ENCODE assay signal across 1 cellular context in the genomic region with DNA sequence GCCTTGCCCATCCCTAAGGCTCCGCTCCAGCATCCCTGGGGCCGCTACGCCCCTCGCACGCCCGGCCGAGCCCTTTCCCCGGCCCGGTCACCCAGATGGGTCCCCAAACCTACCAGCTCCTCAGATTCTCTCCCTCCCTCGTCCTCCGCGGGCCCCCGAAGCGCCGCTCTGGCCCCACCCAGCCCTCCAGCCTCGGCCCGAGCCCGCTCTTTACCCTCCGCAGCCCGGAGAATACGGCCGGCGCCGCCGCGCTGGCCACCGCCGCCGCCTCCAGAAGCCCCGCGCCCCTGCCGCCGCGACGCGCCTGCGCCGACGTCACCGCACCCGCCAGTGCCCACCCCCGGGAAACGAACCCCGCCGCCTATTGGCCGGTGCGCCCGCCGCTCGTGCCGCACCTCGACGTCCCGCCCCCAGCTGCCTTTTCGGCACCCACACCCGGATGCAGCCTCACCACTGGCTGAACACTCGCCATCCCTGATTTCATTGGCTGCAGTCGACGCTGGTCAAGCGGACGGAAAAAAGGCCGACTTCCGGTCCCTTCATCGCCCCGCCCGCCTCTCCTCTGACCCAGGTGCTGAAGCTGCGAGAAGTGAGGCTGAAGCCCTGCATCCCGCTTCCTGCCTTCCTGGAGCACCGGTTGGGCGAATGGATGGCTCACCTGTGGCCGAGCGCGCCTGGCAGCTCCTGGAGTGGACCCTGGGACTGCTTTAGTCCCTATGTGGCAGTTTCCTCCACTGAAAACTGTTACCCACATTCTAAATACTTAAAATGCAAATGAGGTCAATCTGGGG.
A peak's percentile ranks its signal among the peaks of the same experiment; 100 is the strongest.
TF ChIP-seq lines count a peak whose summit lies in the region.

A gene (minus strand): TSS at position 292 of the 791 bp plus-strand sequence. CDS start 1,364 bp downstream, outside the sequence.

TF ChIP-seq in WTC11, 78 proteins besides CTCF, POLR2A, EP300 and RAD21 (continued from another document):
- TF ChIP-seq, protein P1, sequence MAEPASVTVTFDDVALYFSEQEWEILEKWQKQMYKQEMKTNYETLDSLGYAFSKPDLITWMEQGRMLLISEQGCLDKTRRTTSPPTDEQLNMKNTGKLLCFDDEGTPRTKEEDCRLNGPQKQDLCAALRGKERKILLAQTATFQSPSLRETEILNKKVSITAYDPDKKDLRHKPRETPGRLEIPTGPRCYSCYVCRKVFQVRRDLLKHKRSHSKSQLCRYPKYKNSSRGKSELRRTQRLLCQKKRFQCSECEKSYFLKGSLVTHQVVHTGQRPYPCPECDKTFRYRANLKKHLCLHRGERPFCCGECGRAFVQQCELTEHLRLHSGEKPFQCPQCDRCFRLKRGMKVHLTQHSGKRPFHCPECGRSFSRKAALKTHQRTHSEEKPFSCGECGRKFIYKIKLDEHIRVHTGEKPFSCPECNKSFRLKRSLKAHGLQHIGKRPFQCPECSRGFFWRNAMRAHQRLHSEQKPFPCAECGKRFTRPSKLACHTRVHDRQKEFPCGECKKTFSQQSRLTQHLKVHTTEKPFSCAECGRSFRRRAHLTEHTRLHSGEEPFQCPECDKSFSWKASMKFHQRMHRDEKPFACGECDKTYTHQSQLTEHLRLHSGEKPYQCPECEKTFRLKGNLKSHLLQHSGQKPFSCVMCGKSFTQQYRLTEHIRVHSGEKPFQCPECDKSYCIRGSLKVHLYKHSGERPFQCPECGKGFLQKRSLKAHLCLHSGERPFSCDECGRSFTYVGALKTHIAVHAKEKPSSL (CRISPR knock-in tag; conservative IDR thresholded peaks at IDR 0.05), result peak; percentile 88
- no peak for TF ChIP-seq NR1H2 (CRISPR knock-in tag; IDR thresholded peaks at IDR 0.05)
- no peak for TF ChIP-seq JAZF1 (CRISPR knock-in tag; IDR thresholded peaks at IDR 0.05)
- TF ChIP-seq FOXP1 (CRISPR knock-in tag; IDR thresholded peaks at IDR 0.05; ENCODE audit: borderline replicate concordance), result peak; percentile 67
- TF ChIP-seq TP53 (CRISPR knock-in tag; IDR thresholded peaks at IDR 0.05), result no peak
- TF ChIP-seq PRRX2 (CRISPR knock-in tag; IDR thresholded peaks at IDR 0.05), result peak; percentile 90
- no peak for TF ChIP-seq OVOL2 (CRISPR knock-in tag; IDR thresholded peaks at IDR 0.05; ENCODE audit: borderline replicate concordance)
- peak; percentile 94 for TF ChIP-seq ZNF671 (CRISPR knock-in tag; IDR thresholded peaks at IDR 0.05)
TF ChIP-seq in WTC11: peak in this region for 26.
